In the genomic region with DNA sequence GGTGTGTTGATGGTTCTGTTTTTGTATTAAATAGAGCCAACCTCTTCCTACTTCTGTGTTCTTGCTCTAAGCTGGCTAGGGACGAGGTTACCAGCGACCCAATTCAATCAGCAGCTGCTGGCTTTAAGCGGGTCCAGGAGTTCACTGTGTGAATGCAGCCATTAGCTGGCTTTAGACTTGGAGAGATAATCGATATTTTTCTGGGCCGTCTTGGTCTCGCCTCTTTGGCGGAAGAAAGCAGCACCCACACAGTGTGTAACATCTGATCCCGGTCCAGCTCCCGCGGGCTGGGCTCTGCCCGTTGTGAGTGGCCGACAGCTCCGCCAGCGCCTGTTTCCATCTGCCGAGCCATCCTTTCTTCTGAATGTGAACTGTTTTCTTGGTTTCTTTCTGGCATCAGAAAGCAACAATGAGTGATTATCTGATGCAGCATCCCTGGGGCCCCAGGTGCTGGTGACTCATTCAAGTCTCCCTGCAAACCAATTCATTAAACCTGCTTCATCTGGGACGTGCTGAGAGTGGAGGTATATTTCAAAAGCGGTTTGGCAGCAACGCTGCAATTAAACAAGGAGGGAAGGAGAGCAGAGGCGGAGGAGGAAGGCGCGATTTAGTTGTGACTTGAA, we compare ENCODE assay signal across 20 cellular contexts.
DNase-seq lines count a peak whose midpoint lies in the region; ATAC-seq and TF ChIP-seq lines count a peak whose summit lies in the region.
"Had no signal": no experiment of that assay in that cellular context is flagged by ENCODE, and none has a peak within 500 bp of the region (broad histone marks: within the 10 kb centered on the region; RNA-seq: fewer than 3 reads in every experiment).

No MANE protein-coding gene starts in this region.

- TF ChIP-seq POLR2A in suprapubic skin (IDR thresholded peaks at IDR 0.05): no peak

- H3K4me2 ChIP-seq in Karpas-422 (ENCODE audit: low read depth, low read length, poor library complexity, severe bottlenecking): no peak overlapping the region

- H3K27ac ChIP-seq in suprapubic skin (peak overlapping the region; percentile 65), Karpas-422 (ENCODE audit: low read length) (no peak overlapping the region)
- H3K27ac ChIP-seq: GM23248, Peyer's patch had no signal

- H3K4me3 Mint-ChIP-seq in brain (peak overlapping the region in 1 of 5 experiments; percentile 3), glutamatergic neuron (ENCODE audit: unreplicated experiment) (no peak overlapping the region)
- H3K4me3 Mint-ChIP-seq: activated CD4-positive, alpha-beta T cell treated with anti-CD3 and anti-CD28 coated beads, Interleukin-2, amount 10 ng/mL, durations not matched to agents 7 days and 5 days; activated naive CD4-positive, alpha-beta T cell treated with anti-CD3 and anti-CD28 coated beads for 36 hours had no signal

- H3K4me3 ChIP-seq in suprapubic skin (no peak overlapping the region), Karpas-422 (ENCODE audit: low read length) (no peak overlapping the region)
- H3K4me3 ChIP-seq: GM23248, Peyer's patch had no signal

- H3K36me3 Mint-ChIP-seq in brain: no peaks in the 10 kb centered on the region
- H3K36me3 Mint-ChIP-seq in glutamatergic neuron (ENCODE audit: unreplicated experiment): no peaks in the 10 kb centered on the region

- peaks cover 0 to 5% (median 0%) of the 10 kb centered on the region in 5 experiments for H3K9me3 Mint-ChIP-seq in brain
- no peaks in the 10 kb centered on the region for H3K9me3 Mint-ChIP-seq in glutamatergic neuron (ENCODE audit: unreplicated experiment)
- H3K9me3 Mint-ChIP-seq: activated CD4-positive, alpha-beta T cell treated with anti-CD3 and anti-CD28 coated beads, Interleukin-2, amount 10 ng/mL, durations not matched to agents 7 days and 5 days; activated naive CD4-positive, alpha-beta T cell treated with anti-CD3 and anti-CD28 coated beads for 36 hours had no signal

- no peaks in the 10 kb centered on the region for H4K20me1 ChIP-seq in Karpas-422 (ENCODE audit: insufficient read depth, low read depth, low read length)

- TF ChIP-seq CTCF in brain (conservative IDR thresholded peaks at IDR 0.05): no peak
- no peak for TF ChIP-seq CTCF in glutamatergic neuron (IDR thresholded peaks at IDR 0.05; ENCODE audit: partially characterized antibody, unreplicated experiment)
- TF ChIP-seq CTCF in suprapubic skin (IDR thresholded peaks at IDR 0.05): no peak

- H3K9me3 ChIP-seq in suprapubic skin (no peaks in the 10 kb centered on the region), Karpas-422 (ENCODE audit: low read length) (no peaks in the 10 kb centered on the region)
- H3K9me3 ChIP-seq: Peyer's patch had no signal

- DNase-seq in NCI-H2107 (lab: John Stamatoyannopoulos, UW) (peak; percentile 8), glutamatergic neuron (no peak), suprapubic skin (ENCODE audit: low spot score in 2 of 2) (no peak), Karpas-422 (no peak), globus pallidus (ENCODE audit: low spot score) (no peak)
- DNase-seq in activated effector memory CD4-positive, alpha-beta T cell treated with Interleukin-2 at 50 U/mL for 16 hours: no peak
- DNase-seq: activated CD4-positive, alpha-beta T cell treated with anti-CD3 and anti-CD28 coated beads, Interleukin-2, amount 10 ng/mL, durations not matched to agents 7 days and 5 days; activated naive CD4-positive, alpha-beta T cell treated with anti-CD3 and anti-CD28 coated beads for 36 hours; activated T-cell treated with anti-CD3 and anti-CD28 coated beads for 4 hours; EL; erythroblast; GM23248; NCI-H187 treated with DMSO at 0.1 percent for 48 hours; Peyer's patch; small intestine; stimulated activated CD4-positive, alpha-beta T cell treated with anti-CD3 and anti-CD28 coated beads, Interleukin-4, amount 100 ng/mL, for 4 hours had no signal

- H3K9ac ChIP-seq in Karpas-422 (ENCODE audit: low read length): no peak overlapping the region
- H3K9ac ChIP-seq: GM23248 had no signal

- H3K36me3 ChIP-seq in suprapubic skin (no peaks in the 10 kb centered on the region), Karpas-422 (ENCODE audit: insufficient read depth, low read length) (no peaks in the 10 kb centered on the region)
- H3K36me3 ChIP-seq: Peyer's patch had no signal

- H3K27ac Mint-ChIP-seq in brain: peak overlapping the region in 3 of 5 experiments; percentile 13 to 52 (median 26)
- peak overlapping the region; percentile 36 for H3K27ac Mint-ChIP-seq in glutamatergic neuron (ENCODE audit: unreplicated experiment)
- H3K27ac Mint-ChIP-seq: activated CD4-positive, alpha-beta T cell treated with anti-CD3 and anti-CD28 coated beads, Interleukin-2, amount 10 ng/mL, durations not matched to agents 7 days and 5 days; activated naive CD4-positive, alpha-beta T cell treated with anti-CD3 and anti-CD28 coated beads for 36 hours; progenitor cell of endocrine pancreas had no signal

- no peak overlapping the region for H2AFZ ChIP-seq in Karpas-422 (ENCODE audit: low read length)
- H2AFZ ChIP-seq: GM23248 had no signal

- H3K27me3 Mint-ChIP-seq in brain: peaks cover 10% of the 10 kb centered on the region
- peaks cover 2% of the 10 kb centered on the region for H3K27me3 Mint-ChIP-seq in glutamatergic neuron (ENCODE audit: unreplicated experiment)
- H3K27me3 Mint-ChIP-seq: activated CD4-positive, alpha-beta T cell treated with anti-CD3 and anti-CD28 coated beads, Interleukin-2, amount 10 ng/mL, durations not matched to agents 7 days and 5 days had no signal

- no peaks in the 10 kb centered on the region for H3K27me3 ChIP-seq in suprapubic skin
- no peaks in the 10 kb centered on the region for H3K27me3 ChIP-seq in Karpas-422 (ENCODE audit: low read length)
- H3K27me3 ChIP-seq: Peyer's patch had no signal

- ATAC-seq in SK-N-SH treated with all-trans-retinoic acid at 6 μM for 48 hours: no peak
- ATAC-seq: HepG2 had no signal

- peaks cover 9% of the 10 kb centered on the region for H3K4me1 Mint-ChIP-seq in brain
- peaks cover 6% of the 10 kb centered on the region for H3K4me1 Mint-ChIP-seq in glutamatergic neuron (ENCODE audit: low read depth, unreplicated experiment)
- H3K4me1 Mint-ChIP-seq: activated CD4-positive, alpha-beta T cell treated with anti-CD3 and anti-CD28 coated beads, Interleukin-2, amount 10 ng/mL, durations not matched to agents 7 days and 5 days had no signal

- H3K4me1 ChIP-seq in suprapubic skin (peaks cover 24% of the 10 kb centered on the region), Karpas-422 (ENCODE audit: low read length) (no peaks in the 10 kb centered on the region)
- H3K4me1 ChIP-seq: Peyer's patch had no signal

- no peaks in the 10 kb centered on the region for H3K9me2 ChIP-seq in Karpas-422 (replicated peaks; ENCODE audit: insufficient read depth, low read length)

- H3K79me2 ChIP-seq in Karpas-422 (ENCODE audit: low read length): no peaks in the 10 kb centered on the region

- WGBS in suprapubic skin: 68% methylated on average over 21 of the region's 21 CpGs

- TF ChIP-seq EP300 in suprapubic skin (IDR thresholded peaks at IDR 0.05): no peak

TF ChIP-seq in SK-N-SH treated with all-trans-retinoic acid at 6 μM for 48 hours, 23 proteins besides CTCF, POLR2A, EP300 and RAD21 (continues in another document):
- TF ChIP-seq ZFP30 (CRISPR knock-in tag; IDR thresholded peaks at IDR 0.05) (no peak), TOX (CRISPR knock-in tag; IDR thresholded peaks at IDR 0.05; ENCODE audit: borderline replicate concordance) (no peak), PPARA (CRISPR knock-in tag; IDR thresholded peaks at IDR 0.05; ENCODE audit: borderline replicate concordance) (no peak), SNAI2 (CRISPR knock-in tag; IDR thresholded peaks at IDR 0.05) (no peak), CSDC2 (CRISPR knock-in tag; IDR thresholded peaks at IDR 0.05) (no peak), OSR1 (CRISPR knock-in tag; IDR thresholded peaks at IDR 0.05) (no peak), POU6F1 (CRISPR knock-in tag; IDR thresholded peaks at IDR 0.05; ENCODE audit: borderline replicate concordance, low read depth) (no peak)
- TF ChIP-seq, protein P1, sequence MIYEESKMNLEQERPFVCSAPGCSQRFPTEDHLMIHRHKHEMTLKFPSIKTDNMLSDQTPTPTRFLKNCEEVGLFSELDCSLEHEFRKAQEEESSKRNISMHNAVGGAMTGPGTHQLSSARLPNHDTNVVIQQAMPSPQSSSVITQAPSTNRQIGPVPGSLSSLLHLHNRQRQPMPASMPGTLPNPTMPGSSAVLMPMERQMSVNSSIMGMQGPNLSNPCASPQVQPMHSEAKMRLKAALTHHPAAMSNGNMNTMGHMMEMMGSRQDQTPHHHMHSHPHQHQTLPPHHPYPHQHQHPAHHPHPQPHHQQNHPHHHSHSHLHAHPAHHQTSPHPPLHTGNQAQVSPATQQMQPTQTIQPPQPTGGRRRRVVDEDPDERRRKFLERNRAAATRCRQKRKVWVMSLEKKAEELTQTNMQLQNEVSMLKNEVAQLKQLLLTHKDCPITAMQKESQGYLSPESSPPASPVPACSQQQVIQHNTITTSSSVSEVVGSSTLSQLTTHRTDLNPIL (CRISPR knock-in tag; IDR thresholded peaks at IDR 0.05; ENCODE audit: low read depth): no peak
